8 cellular contexts compared by ENCODE assay signal in genomic region chr7:65798111-65799075, GRCh38.
DNase-seq lines count a peak whose midpoint lies in the region; ATAC-seq lines count a peak whose summit lies in the region.

No MANE protein-coding gene starts in this region.

- no peaks in the 10 kb centered on the region for H3K9me3 Mint-ChIP-seq in activated CD4-positive, alpha-beta T cell treated with anti-CD3 and anti-CD28 coated beads for 36 hours (ENCODE audit: low read depth)

- no peaks in the 10 kb centered on the region for H3K36me3 Mint-ChIP-seq in activated CD4-positive, alpha-beta T cell treated with anti-CD3 and anti-CD28 coated beads for 36 hours (ENCODE audit: low read depth)

- H3K27me3 Mint-ChIP-seq in activated CD4-positive, alpha-beta T cell treated with anti-CD3 and anti-CD28 coated beads for 36 hours, result no peaks in the 10 kb centered on the region

- intact Hi-C loops in activated CD4-positive, alpha-beta T cell treated with anti-CD3 and anti-CD28 coated beads for 36 hours (cut with DNase I, micrococcal nuclease), result no loop called here

- DNase-seq in activated CD4-positive, alpha-beta T cell treated with anti-CD3 and anti-CD28 coated beads for 36 hours, result no peak
- DNase-seq in activated CD4-positive, alpha-beta T cell treated with anti-CD3 and anti-CD28 coated beads, Interleukin-2, amount 50 U/mL, for 4 hours, result no peak
- DNase-seq in NOMO-1 treated with dmso at 0.1 percent for 144 hours (lab: John Stamatoyannopoulos, UW; ENCODE audit: unreplicated experiment) (peak; percentile 7), kidney glomerular epithelial cell (lab: John Stamatoyannopoulos, UW) (peak; percentile 69), occipital lobe (lab: John Stamatoyannopoulos, UW) (no peak), NCI-H1417 treated with DMSO at 0.1 percent for 48 hours (lab: John Stamatoyannopoulos, UW) (no peak)
- DNase-seq in activated CD4-positive, alpha-beta T cell treated with anti-CD3 and anti-CD28 coated beads for 48 hours, result no peak

- CTCF ChIA-PET in activated CD4-positive, alpha-beta T cell treated with anti-CD3 and anti-CD28 coated beads for 36 hours (lab: Charles Lee), result no interaction called here

- H3K4me3 Mint-ChIP-seq in activated CD4-positive, alpha-beta T cell treated with anti-CD3 and anti-CD28 coated beads for 36 hours, result no peak overlapping the region

- POLR2A ChIA-PET in activated CD4-positive, alpha-beta T cell treated with anti-CD3 and anti-CD28 coated beads for 36 hours (lab: Charles Lee), result no interaction called here

- H3K4me1 Mint-ChIP-seq in activated CD4-positive, alpha-beta T cell treated with anti-CD3 and anti-CD28 coated beads for 36 hours, result peaks cover 8% of the 10 kb centered on the region

- peak; percentile 86 for ATAC-seq in activated CD4-positive, alpha-beta T cell treated with anti-CD3 and anti-CD28 coated beads for 36 hours
- peak; percentile 88 for ATAC-seq in HG02798 (IDR thresholded peaks at IDR 0.05; ENCODE audit: poor library complexity, unreplicated experiment)

- no peak overlapping the region for H3K27ac Mint-ChIP-seq in activated CD4-positive, alpha-beta T cell treated with anti-CD3 and anti-CD28 coated beads for 36 hours

Comparison
In these comparisons a context has a peak if more than half of its experiments do, and no peak if none do; other contexts are left out.
1. DNase-seq: peak in NOMO-1 treated with dmso at 0.1 percent for 144 hours (single experiment) and kidney glomerular epithelial cell (single experiment); none in activated CD4-positive, alpha-beta T cell treated with anti-CD3 and anti-CD28 coated beads for 36 hours (single experiment), activated CD4-positive, alpha-beta T cell treated with anti-CD3 and anti-CD28 coated beads, Interleukin-2, amount 50 U/mL, for 4 hours (0 of 2), occipital lobe (single experiment), NCI-H1417 treated with DMSO at 0.1 percent for 48 hours (single experiment) and activated CD4-positive, alpha-beta T cell treated with anti-CD3 and anti-CD28 coated beads for 48 hours (single experiment).